ENCODE assay signal across 24 cellular contexts in genomic region chr11:94295534-94295933, GRCh38. TPM values are rescaled to one million over a fixed set of nuclear protein-coding genes. Genes with fewer than 3 reads are reported as not detected.
"Had no signal": no experiment of that assay in that cellular context is flagged by ENCODE, and none has a peak within 500 bp of the region (broad histone marks: within the 10 kb centered on the region; RNA-seq: fewer than 3 reads in every experiment).

No MANE protein-coding gene starts in this region.

- H3K4me1 Mint-ChIP-seq: activated B cell treated with CpG ODN at 0.5 μM for 24 hours; activated CD4-positive, alpha-beta memory T cell treated with anti-CD3 and anti-CD28 coated beads, Interleukin-2, amount 10 ng/mL, durations not matched to agents 7 days and 5 days; activated CD8-positive, alpha-beta memory T cell treated with anti-CD3 and anti-CD28 coated beads, Interleukin-2, amount 10 ng/mL, durations not matched to agents 7 days and 5 days; natural killer cell had no signal

- H3K36me3 ChIP-seq: brain microvascular endothelial cell, neutrophil, pancreas, tibial artery had no signal

- H3K27ac Mint-ChIP-seq: activated B cell treated with CpG ODN at 0.5 μM for 24 hours; activated CD4-positive, alpha-beta memory T cell treated with anti-CD3 and anti-CD28 coated beads, Interleukin-2, amount 10 ng/mL, durations not matched to agents 7 days and 5 days; activated CD8-positive, alpha-beta memory T cell treated with anti-CD3 and anti-CD28 coated beads, Interleukin-2, amount 10 ng/mL, durations not matched to agents 7 days and 5 days; activated naive CD8-positive, alpha-beta T cell; natural killer cell had no signal

- DNase-seq: activated B cell treated with CpG ODN at 0.5 μM for 24 hours; activated CD4-positive, alpha-beta memory T cell treated with anti-CD3 and anti-CD28 coated beads, Interleukin-2, amount 10 ng/mL, durations not matched to agents 7 days and 5 days; activated CD4-positive, alpha-beta T cell treated with anti-CD3 and anti-CD28 coated beads for 4 hours; activated CD8-positive, alpha-beta memory T cell treated with anti-CD3 and anti-CD28 coated beads, Interleukin-2, amount 10 ng/mL, durations not matched to agents 7 days and 5 days; amygdala; brain microvascular endothelial cell; left cardiac atrium; natural killer cell; pancreas; stimulated activated CD4-positive, alpha-beta T cell treated with anti-CD3 and anti-CD28 coated beads, Interleukin-12 subunit alpha, Interleukin-12 subunit beta, amount 100 ng/mL, for 4 hours; stimulated activated CD4-positive, alpha-beta T cell treated with anti-CD3 and anti-CD28 coated beads, Interleukin-1b, Interleukin-23, amount 100 ng/mL, for 48 hours; stimulated activated naive CD8-positive, alpha-beta T cell treated with anti-CD3 and anti-CD28 coated beads, Interleukin-15, Interleukin-2, amounts not matched to agents 100 U/mL and 50 U/mL, for 24 hours; substantia nigra; T-helper 1 cell; T-helper 9 cell; tibial artery had no signal

- H3K36me3 Mint-ChIP-seq: activated CD8-positive, alpha-beta memory T cell treated with anti-CD3 and anti-CD28 coated beads, Interleukin-2, amount 10 ng/mL, durations not matched to agents 7 days and 5 days; activated naive CD8-positive, alpha-beta T cell had no signal

- H3K4me3 Mint-ChIP-seq: activated B cell treated with CpG ODN at 0.5 μM for 24 hours; activated CD4-positive, alpha-beta memory T cell treated with anti-CD3 and anti-CD28 coated beads, Interleukin-2, amount 10 ng/mL, durations not matched to agents 7 days and 5 days; activated CD8-positive, alpha-beta memory T cell treated with anti-CD3 and anti-CD28 coated beads, Interleukin-2, amount 10 ng/mL, durations not matched to agents 7 days and 5 days; activated naive CD8-positive, alpha-beta T cell; natural killer cell had no signal

- H3K27ac ChIP-seq: brain microvascular endothelial cell, coronary artery, neutrophil, pancreas, tibial artery had no signal

- H3K9me3 ChIP-seq: neutrophil, pancreas, tibial artery had no signal

- H3K27me3 ChIP-seq: brain microvascular endothelial cell, neutrophil, pancreas, tibial artery had no signal

- H3K4me1 ChIP-seq: pancreas had no signal

- H3K4me3 ChIP-seq: coronary artery, pancreas, tibial artery had no signal

- H3K27me3 Mint-ChIP-seq: activated B cell treated with CpG ODN at 0.5 μM for 24 hours; activated CD4-positive, alpha-beta memory T cell treated with anti-CD3 and anti-CD28 coated beads, Interleukin-2, amount 10 ng/mL, durations not matched to agents 7 days and 5 days had no signal

RNA-seq across cellular contexts. Expression of gene IZUMO1R, which starts 8.8 kb away (rescaled TPM):
- total RNA-seq: activated B cell treated with CpG ODN at 0.5 μM for 24 hours; activated CD4-positive, alpha-beta memory T cell treated with anti-CD3 and anti-CD28 coated beads, Interleukin-2, amount 10 ng/mL, durations not matched to agents 7 days and 5 days; activated CD8-positive, alpha-beta memory T cell treated with anti-CD3 and anti-CD28 coated beads, Interleukin-2, amount 10 ng/mL, durations not matched to agents 7 days and 5 days; glomerular endothelial cell; left cardiac atrium; lower leg skin; mesenteric fat pad; natural killer cell; pancreas; sciatic nerve had no signal
- polyA plus RNA-seq: esophagus, pancreas had no signal
